In the genomic region with DNA sequence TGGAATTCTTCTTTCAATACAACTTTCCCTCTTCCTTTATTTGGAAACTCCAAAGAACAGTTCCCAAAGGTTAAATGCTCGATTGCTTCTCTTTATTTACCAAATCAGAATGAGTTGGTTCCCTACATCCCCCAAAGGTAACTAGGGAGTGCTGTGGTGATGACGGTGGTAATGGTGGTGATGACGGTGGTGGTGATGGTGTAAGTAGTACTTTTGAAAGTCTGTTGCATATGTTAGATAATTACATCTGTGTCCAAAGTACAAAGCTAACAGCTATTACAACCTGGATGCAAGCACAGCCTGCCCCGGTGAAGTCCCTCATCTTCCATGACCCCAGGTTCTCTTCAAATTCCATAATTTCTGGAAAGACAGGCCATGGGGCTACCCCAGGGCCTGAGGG, we compare ENCODE assay signal across 14 cellular contexts.
DNase-seq lines count a peak whose midpoint lies in the region; ATAC-seq and TF ChIP-seq lines count a peak whose summit lies in the region.
"Had no signal": no experiment of that assay in that cellular context is flagged by ENCODE, and none has a peak within 500 bp of the region (broad histone marks: within the 10 kb centered on the region; RNA-seq: fewer than 3 reads in every experiment).

No MANE protein-coding gene starts in this region.

- DNase-seq in Panc1 (ENCODE audit: low read depth, low spot score) (no peak), adipocyte (ENCODE audit: low read depth) (no peak), mucosa of descending colon (no peak), germinal center (ENCODE audit: low spot score) (no peak)
- DNase-seq in activated T-cell treated with anti-CD3 and anti-CD28 coated beads, Interleukin-2, amount 50 U/mL, for 72 hours = no peak
- DNase-seq: C1 segment of cervical spinal cord, GF-D8, NCI-H1417, NCI-H1930, NCI-H526 treated with DMSO at 0.1 percent for 48 hours, PC-3 had no signal

- H3K4me3 ChIP-seq in Panc1 (ENCODE audit: low read depth in 2 of 2, low read length in 2 of 2) = no peak overlapping the region
- H3K4me3 ChIP-seq in adipocyte (ENCODE audit: low read length) = no peak overlapping the region
- no peak overlapping the region for H3K4me3 ChIP-seq in mucosa of descending colon
- H3K4me3 ChIP-seq in subcutaneous abdominal adipose tissue (ENCODE audit: low read depth in 1 of 5, low read length in 5 of 5) = no peak overlapping the region
- H3K4me3 ChIP-seq: K562 had no signal

- H3K27ac Mint-ChIP-seq in activated T-cell treated with anti-CD3 and anti-CD28 coated beads, Interleukin-2, amount 50 U/mL, for 72 hours = no peak overlapping the region

- intact Hi-C loops in Panc1 (cut with micrococcal nuclease; ENCODE audit: unreplicated experiment) = no loop called here
- intact Hi-C loops in mucosa of descending colon (cut with DNase I, micrococcal nuclease) = no loop called here

- TF ChIP-seq CTCF in Panc1 (IDR thresholded peaks at IDR 0.05) (no peak), mucosa of descending colon (IDR thresholded peaks at IDR 0.05) (no peak)

- H3K4me3 Mint-ChIP-seq in activated T-cell treated with anti-CD3 and anti-CD28 coated beads, Interleukin-2, amount 50 U/mL, for 72 hours = no peak overlapping the region

- CTCF ChIA-PET in Panc1 (lab: Charles Lee) = no interaction called here

- no peaks in the 10 kb centered on the region for H3K36me3 Mint-ChIP-seq in activated T-cell treated with anti-CD3 and anti-CD28 coated beads, Interleukin-2, amount 50 U/mL, for 72 hours (ENCODE audit: insufficient read depth in 2 of 2)

- H3K9ac ChIP-seq in adipocyte (ENCODE audit: low read length) = peak overlapping the region; percentile 32
- peak overlapping the region in 1 of 5 donors; percentile 15 for H3K9ac ChIP-seq in subcutaneous abdominal adipose tissue (ENCODE audit: low read length in 5 of 5)

- no peaks in the 10 kb centered on the region for H3K27me3 Mint-ChIP-seq in activated T-cell treated with anti-CD3 and anti-CD28 coated beads, Interleukin-2, amount 50 U/mL, for 72 hours (ENCODE audit: low read depth)

- no peaks in the 10 kb centered on the region for H3K9me3 Mint-ChIP-seq in activated T-cell treated with anti-CD3 and anti-CD28 coated beads, Interleukin-2, amount 50 U/mL, for 72 hours

- H3K27ac ChIP-seq in Panc1 (ENCODE audit: low read length) (peak overlapping the region; percentile 52), subcutaneous abdominal adipose tissue (ENCODE audit: low read depth, low read length) (peak overlapping the region; percentile 63)

- no peaks in the 10 kb centered on the region for H3K9me3 ChIP-seq in Panc1 (ENCODE audit: control insufficient read depth, insufficient read depth, low read depth, low read length)
- H3K9me3 ChIP-seq in adipocyte (ENCODE audit: control insufficient read depth, low read length) = no peaks in the 10 kb centered on the region
- H3K9me3 ChIP-seq in mucosa of descending colon = no peaks in the 10 kb centered on the region
- H3K9me3 ChIP-seq in subcutaneous abdominal adipose tissue (ENCODE audit: control insufficient read depth in 5 of 5, low read length in 5 of 5) = no peaks in the 10 kb centered on the region

- no peaks in the 10 kb centered on the region for H3K27me3 ChIP-seq in Panc1 (ENCODE audit: control insufficient read depth, insufficient read depth, low read length)
- H3K27me3 ChIP-seq in adipocyte (replicated peaks; ENCODE audit: control insufficient read depth, insufficient read depth, low read length) = no peaks in the 10 kb centered on the region
- no peaks in the 10 kb centered on the region for H3K27me3 ChIP-seq in subcutaneous abdominal adipose tissue (ENCODE audit: control insufficient read depth in 5 of 5, insufficient read depth in 4 of 5, low read length in 5 of 5)

- H3K4me1 ChIP-seq in Panc1 (ENCODE audit: control insufficient read depth, insufficient read depth, low read length) (peaks cover 62% of the 10 kb centered on the region), adipocyte (ENCODE audit: control insufficient read depth, insufficient read depth, low read length) (peaks cover 22% of the 10 kb centered on the region), mucosa of descending colon (ENCODE audit: low read depth) (peaks cover 32% of the 10 kb centered on the region), subcutaneous abdominal adipose tissue (ENCODE audit: control insufficient read depth in 5 of 5, insufficient read depth in 5 of 5, low read length in 5 of 5) (peaks cover 11 to 68% (median 44%) of the 10 kb centered on the region in 5 donors)

- in situ Hi-C loops in Panc1 (cut with HindIII; ENCODE audit: low pct_unique_long_range_greater_than_20kb, low sequenced_read_pairs) = no loop called here

- no TSS peak for BruUV-seq in Panc1 (replicated peaks; lab: Mats Ljungman, UMichigan)

- POLR2A ChIA-PET in Panc1 (lab: Charles Lee) = interaction anchor here (0.5 kb wide), 1 partner anchor 216 kb away, joined by 5 read pairs; no protein-coding TSS in a partner anchor

- ATAC-seq in Panc1 = no peak
- peak; percentile 57 for ATAC-seq in mucosa of descending colon
- no peak for ATAC-seq in GM19395 (IDR thresholded peaks at IDR 0.05; ENCODE audit: unreplicated experiment)
- ATAC-seq in activated T-cell treated with anti-CD3 and anti-CD28 coated beads, Interleukin-2, amount 50 U/mL, for 72 hours (replicated peaks in 1 of 2) = no peak
- ATAC-seq: K562, PC-3 had no signal

- H3K36me3 ChIP-seq in Panc1 (ENCODE audit: control insufficient read depth, insufficient read depth, low read length) = peaks cover 37% of the 10 kb centered on the region
- H3K36me3 ChIP-seq in adipocyte (ENCODE audit: control insufficient read depth, insufficient read depth, low read length, severe bottlenecking) = peaks cover 6% of the 10 kb centered on the region
- H3K36me3 ChIP-seq in mucosa of descending colon (ENCODE audit: low read depth) = no peaks in the 10 kb centered on the region
- peaks cover 0 to 3% (median under 1%) of the 10 kb centered on the region in 5 donors for H3K36me3 ChIP-seq in subcutaneous abdominal adipose tissue (ENCODE audit: control insufficient read depth in 5 of 5, insufficient read depth in 5 of 5, low read length in 5 of 5)

- H3K4me1 Mint-ChIP-seq in activated T-cell treated with anti-CD3 and anti-CD28 coated beads, Interleukin-2, amount 50 U/mL, for 72 hours (ENCODE audit: low read depth) = no peaks in the 10 kb centered on the region
